In the genomic region with DNA sequence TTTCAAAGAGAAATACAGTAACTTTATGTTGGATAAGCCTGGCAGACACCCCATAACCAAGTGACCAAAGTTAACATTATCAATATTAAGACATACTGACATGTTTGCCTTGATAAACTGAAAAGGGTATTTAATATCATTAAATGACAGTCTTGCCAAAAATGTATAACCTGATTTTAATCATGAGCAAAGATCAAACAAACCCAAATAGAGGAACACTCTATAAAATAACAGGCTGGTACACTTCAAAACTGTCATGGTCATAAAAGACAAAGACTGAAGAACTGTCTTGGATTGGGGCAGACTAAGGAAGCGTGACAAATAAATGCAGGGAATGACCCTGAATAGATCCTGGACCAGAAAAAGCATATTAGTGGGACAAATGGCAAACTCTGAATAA, we compare ENCODE assay signal across 7 cellular contexts.
"Had no signal": no experiment of that assay in that cellular context is flagged by ENCODE, and none has a peak within 500 bp of the region (broad histone marks: within the 10 kb centered on the region; RNA-seq: fewer than 3 reads in every experiment).

No MANE protein-coding gene starts in this region.

- ATAC-seq: GM23338 had no signal

- FAIRE-seq: H1, H54, HTR-8/SVneo had no signal

- H3K4me3 ChIP-seq: GM23338 had no signal

- H3K4me2 ChIP-seq: GM23338 had no signal

- DNase-seq: H9, HCEC 1CT, IMR-90 had no signal
